ENCODE assay signal across 12 cellular contexts in the genomic region with DNA sequence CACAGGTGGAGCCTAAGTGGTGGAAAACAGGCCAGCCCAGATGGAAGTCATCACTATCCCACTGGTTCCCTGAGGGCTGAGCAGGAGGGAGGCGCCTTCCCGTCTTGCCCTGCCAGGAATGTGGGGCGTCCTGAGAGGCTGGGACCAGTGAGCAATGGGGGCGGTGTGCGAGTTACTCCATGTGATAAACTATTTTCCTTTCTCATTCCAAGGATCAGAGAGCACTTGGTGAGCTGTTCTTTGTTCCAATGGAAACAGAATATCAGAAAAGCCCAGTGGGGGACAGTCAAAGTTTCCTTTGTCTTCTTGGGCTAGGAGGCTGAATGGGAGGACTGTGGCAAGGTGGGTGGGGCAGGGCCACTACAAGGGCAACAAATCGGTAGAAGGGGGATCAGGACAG.
DNase-seq lines count a peak whose midpoint lies in the region; ATAC-seq and TF ChIP-seq lines count a peak whose summit lies in the region.
"Had no signal": no experiment of that assay in that cellular context is flagged by ENCODE, and none has a peak within 500 bp of the region (broad histone marks: within the 10 kb centered on the region; RNA-seq: fewer than 3 reads in every experiment).

No MANE protein-coding gene starts in this region.

- no peak for TF ChIP-seq POLR2A in esophagus squamous epithelium (IDR thresholded peaks at IDR 0.05)

- H3K4me1 Mint-ChIP-seq in neural progenitor cell, result peaks cover 34% of the 10 kb centered on the region
- H3K4me1 Mint-ChIP-seq in T-helper 17 cell, result peaks cover 10% of the 10 kb centered on the region

- H3K9me3 ChIP-seq in NT2/D1 (ENCODE audit: insufficient read depth, low read length) (no peaks in the 10 kb centered on the region), heart right ventricle (no peaks in the 10 kb centered on the region), neural progenitor cell (ENCODE audit: low read depth) (no peaks in the 10 kb centered on the region), esophagus squamous epithelium (no peaks in the 10 kb centered on the region), T-helper 17 cell (ENCODE audit: control insufficient read depth, low read length, poor library complexity, severe bottlenecking) (no peaks in the 10 kb centered on the region)

- peak overlapping the region; percentile 81 for H3K27ac Mint-ChIP-seq in neural progenitor cell
- H3K27ac Mint-ChIP-seq in T-helper 17 cell, result no peak overlapping the region

- peaks cover 5% of the 10 kb centered on the region for H3K9me3 Mint-ChIP-seq in neural progenitor cell

- TF ChIP-seq CTCF in heart right ventricle (IDR thresholded peaks at IDR 0.05) (no peak), neural progenitor cell (IDR thresholded peaks at IDR 0.05) (no peak), esophagus squamous epithelium (IDR thresholded peaks at IDR 0.05) (no peak)

- H3K4me2 ChIP-seq in neural progenitor cell, result peak overlapping the region; percentile 42

- H3K79me2 ChIP-seq in neural progenitor cell (ENCODE audit: low read depth), result no peaks in the 10 kb centered on the region

- H3K36me3 ChIP-seq in NT2/D1 (ENCODE audit: insufficient read depth, insufficient read length, low read length), result peaks cover 2% of the 10 kb centered on the region
- H3K36me3 ChIP-seq in heart right ventricle, result no peaks in the 10 kb centered on the region
- H3K36me3 ChIP-seq in neural progenitor cell, result no peaks in the 10 kb centered on the region
- H3K36me3 ChIP-seq in esophagus squamous epithelium, result no peaks in the 10 kb centered on the region

- intact Hi-C loops in heart right ventricle (cut with DNase I) (loop anchor here in 3 of 10 donors (5.0 kb wide), 2 partner anchors 85 to 130 kb away; a partner anchor contains a TSS), esophagus squamous epithelium (cut with DNase I) (no loop called here)

- H3K4me1 ChIP-seq in NT2/D1 (ENCODE audit: insufficient read depth, insufficient read length), result peaks cover 27% of the 10 kb centered on the region
- peaks cover 0 to 7% (median 0%) of the 10 kb centered on the region in 9 donors for H3K4me1 ChIP-seq in heart right ventricle
- peaks cover 9% of the 10 kb centered on the region for H3K4me1 ChIP-seq in neural progenitor cell
- no peaks in the 10 kb centered on the region for H3K4me1 ChIP-seq in esophagus squamous epithelium

- H2AFZ ChIP-seq in neural progenitor cell (replicated peaks), result no peak overlapping the region

- 50 to 63% methylated on average over 6 of the region's 6 CpGs for WGBS in heart right ventricle, 2 donors
- WGBS in esophagus squamous epithelium, 2 donors, result 31% methylated on average over 2 of the region's 6 CpGs; no CpG with 5 or more reads in 1 of the 2 donors

- ATAC-seq in heart right ventricle, result peak; percentile 64 to 89 (median 84)
- no peak for ATAC-seq in T-helper 17 cell

- DNase-seq in AG08396 (ENCODE audit: low spot score), result peak; percentile 30
- DNase-seq in NT2/D1 (ENCODE audit: low read depth, low spot score), result peak; percentile 90
- DNase-seq in heart right ventricle, result peak; percentile 35 to 38
- DNase-seq in neural progenitor cell (ENCODE audit: low spot score), result peak; percentile 71
- DNase-seq in esophagus squamous epithelium (lab: John Stamatoyannopoulos, UW), result no peak
- no peak for DNase-seq in T-helper 17 cell
- no peak for DNase-seq in KBM-7
- DNase-seq in DMS 273 treated with DMSO at 0.1 percent for 48 hours (lab: John Stamatoyannopoulos, UW), result no peak
- DNase-seq: activated CD4-positive, CD25-positive, alpha-beta regulatory T cell treated with anti-CD3 and anti-CD28 coated beads, Interleukin-2, amount 50 U/mL, for 72 hours; NCI-H187 treated with DMSO at 0.1 percent for 48 hours; stimulated activated naive CD4-positive, alpha-beta T cell; T-helper 1 cell had no signal

- H3K4me3 Mint-ChIP-seq in neural progenitor cell (no peak overlapping the region), T-helper 17 cell (no peak overlapping the region)

- H3K9ac ChIP-seq in NT2/D1 (ENCODE audit: insufficient read length, low read depth) (no peak overlapping the region), neural progenitor cell (no peak overlapping the region)

- H3F3A ChIP-seq in neural progenitor cell (ENCODE audit: low read depth), result peaks cover 15% of the 10 kb centered on the region

- H3K27me3 Mint-ChIP-seq in neural progenitor cell (ENCODE audit: insufficient read depth, low read depth) (peaks cover 9% of the 10 kb centered on the region), T-helper 17 cell (no peaks in the 10 kb centered on the region)

- in situ Hi-C loops in KBM-7 (cut with MboI; ENCODE audit: low pct_unique_long_range_greater_than_20kb, low sequenced_read_pairs), result no loop called here

- H3K36me3 Mint-ChIP-seq in neural progenitor cell, result no peaks in the 10 kb centered on the region
- H3K36me3 Mint-ChIP-seq in T-helper 17 cell (ENCODE audit: low read depth), result no peaks in the 10 kb centered on the region

- H3K27ac ChIP-seq in heart right ventricle (peak overlapping the region in 6 of 10 donors; percentile 26 to 56 (median 43)), neural progenitor cell (peak overlapping the region; percentile 46), esophagus squamous epithelium (peak overlapping the region in 2 of 4 donors; percentile 52 to 78)

- no peaks in the 10 kb centered on the region for H3K27me3 ChIP-seq in NT2/D1 (ENCODE audit: insufficient read depth, insufficient read length)
- peaks cover 0 to 42% (median 0%) of the 10 kb centered on the region in 7 donors for H3K27me3 ChIP-seq in heart right ventricle
- H3K27me3 ChIP-seq in neural progenitor cell, result no peaks in the 10 kb centered on the region
- no peaks in the 10 kb centered on the region for H3K27me3 ChIP-seq in esophagus squamous epithelium

- H4K20me1 ChIP-seq in neural progenitor cell (ENCODE audit: low read depth), result no peaks in the 10 kb centered on the region

- H3K4me3 ChIP-seq in NT2/D1 (ENCODE audit: insufficient read length, low read depth) (no peak overlapping the region), heart right ventricle (no peak overlapping the region), neural progenitor cell (no peak overlapping the region), esophagus squamous epithelium (no peak overlapping the region)

Comparison
In these comparisons a context has a peak if more than half of its experiments do, and no peak if none do; other contexts are left out.
1. DNase-seq: peak in AG08396 (single experiment), NT2/D1 (single experiment), heart right ventricle (2 of 2) and neural progenitor cell (single experiment); none in esophagus squamous epithelium (single experiment), T-helper 17 cell (0 of 3), KBM-7 (single experiment) and DMS 273 treated with DMSO at 0.1 percent for 48 hours (single experiment).